In the genomic region with DNA sequence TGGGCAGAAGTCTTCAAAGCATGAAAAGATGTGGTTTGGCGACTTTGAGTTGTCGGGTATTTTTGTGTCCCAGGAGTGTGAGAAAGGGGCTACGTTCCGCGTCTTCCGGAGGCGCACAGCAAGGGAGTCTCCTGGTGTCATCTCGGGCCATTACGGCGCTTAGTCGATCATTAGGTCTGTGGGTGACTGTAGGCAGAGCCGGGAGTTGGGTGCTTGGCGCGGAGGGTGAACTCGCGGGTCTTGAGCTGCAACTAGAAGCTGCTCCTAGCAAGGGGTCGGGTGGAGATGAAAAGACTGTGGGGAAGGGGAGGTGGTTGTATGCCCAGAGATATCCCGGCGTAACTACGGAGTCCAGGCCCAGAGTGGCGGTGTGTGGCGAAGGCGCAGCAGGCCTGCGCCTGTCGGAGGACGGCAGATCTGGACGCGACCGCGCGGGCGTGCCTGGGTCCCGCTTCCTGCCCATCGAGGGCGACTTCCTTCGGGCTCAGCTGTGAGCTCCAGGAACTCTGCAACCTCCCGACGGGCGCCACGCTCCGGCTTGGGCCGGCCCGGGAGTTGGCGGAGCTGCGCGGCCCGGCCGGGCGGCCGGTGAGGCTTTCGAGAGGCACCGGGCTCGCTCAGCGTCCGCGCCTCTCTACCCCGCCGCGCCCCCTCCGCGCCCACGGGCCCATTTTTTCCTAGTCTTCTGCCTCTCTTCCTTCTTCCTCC, we compare ENCODE assay signal across 1 cellular context.
TF ChIP-seq lines count a peak whose summit lies in the region.

No MANE protein-coding gene starts in this region.

TF ChIP-seq in SK-N-SH treated with all-trans-retinoic acid at 6 μM for 48 hours, 23 proteins besides CTCF, POLR2A, EP300 and RAD21 (continued from another document):
- TF ChIP-seq, protein P1, sequence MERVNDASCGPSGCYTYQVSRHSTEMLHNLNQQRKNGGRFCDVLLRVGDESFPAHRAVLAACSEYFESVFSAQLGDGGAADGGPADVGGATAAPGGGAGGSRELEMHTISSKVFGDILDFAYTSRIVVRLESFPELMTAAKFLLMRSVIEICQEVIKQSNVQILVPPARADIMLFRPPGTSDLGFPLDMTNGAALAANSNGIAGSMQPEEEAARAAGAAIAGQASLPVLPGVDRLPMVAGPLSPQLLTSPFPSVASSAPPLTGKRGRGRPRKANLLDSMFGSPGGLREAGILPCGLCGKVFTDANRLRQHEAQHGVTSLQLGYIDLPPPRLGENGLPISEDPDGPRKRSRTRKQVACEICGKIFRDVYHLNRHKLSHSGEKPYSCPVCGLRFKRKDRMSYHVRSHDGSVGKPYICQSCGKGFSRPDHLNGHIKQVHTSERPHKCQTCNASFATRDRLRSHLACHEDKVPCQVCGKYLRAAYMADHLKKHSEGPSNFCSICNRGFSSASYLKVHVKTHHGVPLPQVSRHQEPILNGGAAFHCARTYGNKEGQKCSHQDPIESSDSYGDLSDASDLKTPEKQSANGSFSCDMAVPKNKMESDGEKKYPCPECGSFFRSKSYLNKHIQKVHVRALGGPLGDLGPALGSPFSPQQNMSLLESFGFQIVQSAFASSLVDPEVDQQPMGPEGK (CRISPR knock-in tag; IDR thresholded peaks at IDR 0.05; ENCODE audit: borderline replicate concordance) = no peak
- TF ChIP-seq TCF4 (CRISPR knock-in tag; IDR thresholded peaks at IDR 0.05; ENCODE audit: borderline replicate concordance) = no peak
- TF ChIP-seq, protein P2, sequence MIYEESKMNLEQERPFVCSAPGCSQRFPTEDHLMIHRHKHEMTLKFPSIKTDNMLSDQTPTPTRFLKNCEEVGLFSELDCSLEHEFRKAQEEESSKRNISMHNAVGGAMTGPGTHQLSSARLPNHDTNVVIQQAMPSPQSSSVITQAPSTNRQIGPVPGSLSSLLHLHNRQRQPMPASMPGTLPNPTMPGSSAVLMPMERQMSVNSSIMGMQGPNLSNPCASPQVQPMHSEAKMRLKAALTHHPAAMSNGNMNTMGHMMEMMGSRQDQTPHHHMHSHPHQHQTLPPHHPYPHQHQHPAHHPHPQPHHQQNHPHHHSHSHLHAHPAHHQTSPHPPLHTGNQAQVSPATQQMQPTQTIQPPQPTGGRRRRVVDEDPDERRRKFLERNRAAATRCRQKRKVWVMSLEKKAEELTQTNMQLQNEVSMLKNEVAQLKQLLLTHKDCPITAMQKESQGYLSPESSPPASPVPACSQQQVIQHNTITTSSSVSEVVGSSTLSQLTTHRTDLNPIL (CRISPR knock-in tag; IDR thresholded peaks at IDR 0.05; ENCODE audit: low read depth) = no peak
